Comparison of ENCODE assay signal across 8 cellular contexts in genomic region chr11:117876341-117877119, GRCh38. TPM values are rescaled to one million over a fixed set of nuclear protein-coding genes. Genes with fewer than 3 reads are reported as not detected.
DNase-seq lines count a peak whose midpoint lies in the region; ATAC-seq and TF ChIP-seq lines count a peak whose summit lies in the region.

TSS of gene FXYD6 (minus strand) at chr11:117876658. CDS start at chr11:117842776, 33,882 bp downstream.

- H3K79me2 ChIP-seq in neural progenitor cell (ENCODE audit: low read depth) = peaks cover 48% of the 10 kb centered on the region

- CTCF ChIA-PET in AG04449 (lab: Yijun Ruan, JAX) = interaction anchor here (1.2 to 1.9 kb wide), 2 partner anchors 33 to 71 kb away, joined by 3 to 9 read pairs; no protein-coding TSS in a partner anchor
- CTCF ChIA-PET in activated CD4-positive, alpha-beta memory T cell treated with anti-CD3 and anti-CD28 coated beads, Interleukin-2, amount 10 ng/mL, durations not matched to agents 7 days and 5 days (lab: Charles Lee) = no interaction called here

- H3K27me3 ChIP-seq in neural progenitor cell = peaks cover 21% of the 10 kb centered on the region

- DNase-seq in AG04449 (ENCODE audit: low read depth, low spot score) (no peak), LNCaP clone FGC (ENCODE audit: low read depth) (no peak), glomerular endothelial cell (ENCODE audit: extremely low read depth, low read depth, low spot score) (no peak), neural progenitor cell (ENCODE audit: low spot score) (peak; percentile 92)
- DNase-seq in activated CD4-positive, alpha-beta memory T cell treated with anti-CD3 and anti-CD28 coated beads, Interleukin-2, amount 10 ng/mL, durations not matched to agents 7 days and 5 days = no peak
- no peak for DNase-seq in activated CD4-positive, CD25-positive, alpha-beta regulatory T cell treated with anti-CD3 and anti-CD28 coated beads, Interleukin-2, amount 50 U/mL, for 72 hours

- no peak within 1 kb of the TSS for H3K9ac ChIP-seq in neural progenitor cell

- H4K20me1 ChIP-seq in neural progenitor cell (ENCODE audit: low read depth) = peaks cover 34% of the 10 kb centered on the region

- peak within 1 kb of the TSS; percentile 89 for H3K4me2 ChIP-seq in neural progenitor cell

- H3K4me3 ChIP-seq in AG04449 (ENCODE audit: low read depth, low read length) (peak within 1 kb of the TSS; percentile 37), LNCaP clone FGC (ENCODE audit: low read depth, low read length) (peak within 1 kb of the TSS; percentile 23; the same call in 1 of the 2 replicates), neural progenitor cell (peak within 1 kb of the TSS; percentile 72)

- H3F3A ChIP-seq in neural progenitor cell (ENCODE audit: low read depth) = peaks cover 32% of the 10 kb centered on the region

- H3K36me3 ChIP-seq in neural progenitor cell = no peaks in the 10 kb centered on the region

- no peak for TF ChIP-seq CTCF in AG04449 (IDR thresholded peaks at IDR 0.05; ENCODE audit: insufficient read depth, low read length, missing control alignments)
- TF ChIP-seq CTCF in LNCaP clone FGC (IDR thresholded peaks at IDR 0.05; ENCODE audit: control insufficient read depth, extremely low read depth, insufficient read depth) = no peak
- no peak for TF ChIP-seq CTCF in neural progenitor cell (IDR thresholded peaks at IDR 0.05)

- peaks cover 37% of the 10 kb centered on the region for H3K4me1 Mint-ChIP-seq in activated CD4-positive, alpha-beta memory T cell treated with anti-CD3 and anti-CD28 coated beads, Interleukin-2, amount 10 ng/mL, durations not matched to agents 7 days and 5 days
- H3K4me1 Mint-ChIP-seq in neural progenitor cell = peaks cover 46% of the 10 kb centered on the region

- H3K9me3 ChIP-seq in neural progenitor cell (ENCODE audit: low read depth) = no peaks in the 10 kb centered on the region

- H3K9me3 Mint-ChIP-seq in activated CD4-positive, alpha-beta memory T cell treated with anti-CD3 and anti-CD28 coated beads, Interleukin-2, amount 10 ng/mL, durations not matched to agents 7 days and 5 days = no peaks in the 10 kb centered on the region
- H3K9me3 Mint-ChIP-seq in neural progenitor cell = no peaks in the 10 kb centered on the region

- H3K4me3 Mint-ChIP-seq in activated CD4-positive, alpha-beta memory T cell treated with anti-CD3 and anti-CD28 coated beads, Interleukin-2, amount 10 ng/mL, durations not matched to agents 7 days and 5 days = peak within 1 kb of the TSS; percentile 52
- H3K4me3 Mint-ChIP-seq in neural progenitor cell = peak within 1 kb of the TSS; percentile 99

- no peak within 1 kb of the TSS for H3K27ac Mint-ChIP-seq in activated CD4-positive, alpha-beta memory T cell treated with anti-CD3 and anti-CD28 coated beads, Interleukin-2, amount 10 ng/mL, durations not matched to agents 7 days and 5 days
- peak within 1 kb of the TSS; percentile 64 for H3K27ac Mint-ChIP-seq in neural progenitor cell

- peaks cover 77% of the 10 kb centered on the region for H3K27me3 Mint-ChIP-seq in activated CD4-positive, alpha-beta memory T cell treated with anti-CD3 and anti-CD28 coated beads, Interleukin-2, amount 10 ng/mL, durations not matched to agents 7 days and 5 days
- H3K27me3 Mint-ChIP-seq in neural progenitor cell (ENCODE audit: insufficient read depth, low read depth) = peaks cover 17% of the 10 kb centered on the region

- ATAC-seq in GM18907 (IDR thresholded peaks at IDR 0.05; ENCODE audit: unreplicated experiment) = no peak
- no peak for ATAC-seq in HG02973 (IDR thresholded peaks at IDR 0.05; ENCODE audit: unreplicated experiment)

- no peaks in the 10 kb centered on the region for H3K36me3 Mint-ChIP-seq in activated CD4-positive, alpha-beta memory T cell treated with anti-CD3 and anti-CD28 coated beads, Interleukin-2, amount 10 ng/mL, durations not matched to agents 7 days and 5 days (ENCODE audit: low read depth)
- H3K36me3 Mint-ChIP-seq in neural progenitor cell = peaks cover 2% of the 10 kb centered on the region

- H3K4me1 ChIP-seq in neural progenitor cell = peaks cover 43% of the 10 kb centered on the region

- POLR2A ChIA-PET in AG04449 (lab: Yijun Ruan, JAX) = interaction anchor here (0.9 to 1.0 kb wide), 2 partner anchors 9 kb away, joined by 3 read pairs; no protein-coding TSS in a partner anchor
- POLR2A ChIA-PET in activated CD4-positive, alpha-beta memory T cell treated with anti-CD3 and anti-CD28 coated beads, Interleukin-2, amount 10 ng/mL, durations not matched to agents 7 days and 5 days (lab: Charles Lee) = interaction anchor here (1.2 kb wide), 1 partner anchor 54 kb away, joined by 3 read pairs; no protein-coding TSS in a partner anchor

- H2AFZ ChIP-seq in neural progenitor cell (replicated peaks) = peak within 1 kb of the TSS; percentile 74

- no peak within 1 kb of the TSS for H3K27ac ChIP-seq in neural progenitor cell

RNA-seq across cellular contexts. Expression of gene FXYD6, which starts in this region (rescaled TPM):
- total RNA-seq in activated CD4-positive, alpha-beta memory T cell treated with anti-CD3 and anti-CD28 coated beads, Interleukin-2, amount 10 ng/mL, durations not matched to agents 7 days and 5 days = not detected
- total RNA-seq in glomerular endothelial cell (16.4 and 20.0 TPM in 2 replicates), neural progenitor cell (ENCODE audit: low replicate concordance) (95.6 and 123 TPM in 2 replicates)

Comparison
In these comparisons a context has a peak if more than half of its experiments do, and no peak if none do; other contexts are left out.
1. RNA of gene FXYD6 (total RNA-seq): 95.6 to 123 TPM in neural progenitor cell and 16.4 to 20.0 TPM in glomerular endothelial cell; not detected in activated CD4-positive, alpha-beta memory T cell treated with anti-CD3 and anti-CD28 coated beads, Interleukin-2, amount 10 ng/mL, durations not matched to agents 7 days and 5 days; every median in the first group is over 10 times any median in the second.
2. Peak in every context shown above with its lines, with median percentiles within 50 percentile points of each other: H3K4me3 ChIP-seq.